Comparison of ENCODE assay signal across 11 cellular contexts in the genomic region with DNA sequence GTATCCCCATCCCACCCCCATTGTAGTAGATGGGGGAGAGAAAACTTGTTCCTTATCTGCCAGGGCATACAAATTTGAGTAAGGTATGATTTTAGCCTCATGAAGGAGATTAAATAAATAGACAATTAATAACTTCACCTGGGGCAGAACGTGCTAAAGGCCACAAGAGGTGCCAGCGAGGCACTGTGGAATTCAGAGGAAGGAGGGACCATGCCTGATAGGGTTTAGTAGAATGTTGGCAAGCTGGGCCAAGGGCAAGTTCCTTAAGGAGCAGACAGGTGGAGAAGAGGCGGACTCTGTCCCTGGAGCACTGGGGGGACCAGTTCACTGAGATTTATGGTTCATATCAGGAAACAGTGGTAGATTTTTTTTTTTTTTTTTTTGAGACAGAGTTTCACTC. TPM values are rescaled to one million over a fixed set of nuclear protein-coding genes. Genes with fewer than 3 reads are reported as not detected.
DNase-seq lines count a peak whose midpoint lies in the region; ATAC-seq and TF ChIP-seq lines count a peak whose summit lies in the region.
"Had no signal": no experiment of that assay in that cellular context is flagged by ENCODE, and none has a peak within 500 bp of the region (broad histone marks: within the 10 kb centered on the region; RNA-seq: fewer than 3 reads in every experiment).

No MANE protein-coding gene starts in this region.

- DNase-seq in Calu3: peak; percentile 17
- peak; percentile 20 for DNase-seq in HEK293T (ENCODE audit: extremely low spot score)
- DNase-seq in kidney epithelial cell (ENCODE audit: low read depth): no peak
- no peak for DNase-seq in NCI-H1436 (lab: John Stamatoyannopoulos, UW)
- no peak for DNase-seq in occipital lobe (lab: John Stamatoyannopoulos, UW)
- no peak for DNase-seq in activated CD4-positive, alpha-beta T cell treated with anti-CD3 and anti-CD28 coated beads, Interleukin-2, amount 50 U/mL, for 1 hour
- DNase-seq: anterior cingulate cortex; stimulated activated naive CD4-positive, alpha-beta T cell treated with Interleukin-2 at 50 U/mL for 16 hours; T-helper 17 cell had no signal

- H3K27ac Mint-ChIP-seq in Calu3 (ENCODE audit: unreplicated experiment): no peak overlapping the region
- H3K27ac Mint-ChIP-seq: T-helper 17 cell had no signal

- H3K4me3 Mint-ChIP-seq in Calu3 (ENCODE audit: low read depth, unreplicated experiment): no peak overlapping the region
- H3K4me3 Mint-ChIP-seq: T-helper 17 cell had no signal

- no peak for ATAC-seq in HG02870 (IDR thresholded peaks at IDR 0.05; ENCODE audit: unreplicated experiment)
- ATAC-seq: T-helper 17 cell had no signal

- H3K4me3 ChIP-seq in kidney epithelial cell (ENCODE audit: low read depth, low read length): no peak overlapping the region

- CTCF ChIA-PET in Calu3 (lab: Charles Lee): interaction anchor here (0.6 to 0.7 kb wide), 2 partner anchors 297 to 300 kb away, joined by 3 to 4 read pairs; a partner anchor contains a TSS
- CTCF ChIA-PET in HEK293T (lab: Yijun Ruan, JAX): no interaction called here

- peaks cover 22% of the 10 kb centered on the region for H3K36me3 Mint-ChIP-seq in Calu3 (ENCODE audit: insufficient read depth, unreplicated experiment)

- no peaks in the 10 kb centered on the region for H3K27me3 ChIP-seq in kidney epithelial cell (ENCODE audit: control insufficient read depth, insufficient read depth, low read length)

- no peaks in the 10 kb centered on the region for H3K9me3 Mint-ChIP-seq in Calu3 (ENCODE audit: low read depth, unreplicated experiment)

- TF ChIP-seq CTCF in Calu3 (IDR thresholded peaks at IDR 0.05; ENCODE audit: unreplicated experiment) (no peak), VCaP (conservative IDR thresholded peaks at IDR 0.05) (peak; percentile 66), kidney epithelial cell (IDR thresholded peaks at IDR 0.05; ENCODE audit: insufficient read depth, low read length, poor library complexity, severe bottlenecking) (peak; percentile 44)

- H3K4me1 Mint-ChIP-seq in Calu3 (ENCODE audit: low read depth, unreplicated experiment): no peaks in the 10 kb centered on the region
- H3K4me1 Mint-ChIP-seq: T-helper 17 cell had no signal

- BruUV-seq in Calu3 (replicated peaks; lab: Mats Ljungman, UMichigan): no TSS peak

- POLR2A ChIA-PET in HEK293T (lab: Yijun Ruan, JAX): no interaction called here

- intact Hi-C loops in Calu3 (cut with micrococcal nuclease; ENCODE audit: unreplicated experiment): no loop called here

- no peaks in the 10 kb centered on the region for H3K36me3 ChIP-seq in kidney epithelial cell (ENCODE audit: control insufficient read depth, insufficient read depth, low read length)

- H3K27ac ChIP-seq in VCaP: no peak overlapping the region

- no peaks in the 10 kb centered on the region for H3K27me3 Mint-ChIP-seq in Calu3 (ENCODE audit: unreplicated experiment)
- H3K27me3 Mint-ChIP-seq: T-helper 17 cell had no signal

TF ChIP-seq in HEK293T, 16 proteins besides CTCF, POLR2A, EP300 and RAD21:
- TF ChIP-seq FOXA1 (IDR thresholded peaks at IDR 0.05) (no peak), ARNT (IDR thresholded peaks at IDR 0.05) (no peak), L3MBTL2 (conservative IDR thresholded peaks at IDR 0.05) (no peak), HDGF (IDR thresholded peaks at IDR 0.05; ENCODE audit: borderline replicate concordance) (no peak), BHLHE40 (IDR thresholded peaks at IDR 0.05; ENCODE audit: borderline replicate concordance) (no peak), FOXM1 (IDR thresholded peaks at IDR 0.05; ENCODE audit: borderline replicate concordance) (no peak), NFRKB (IDR thresholded peaks at IDR 0.05) (no peak), LEF1 (IDR thresholded peaks at IDR 0.05; ENCODE audit: borderline replicate concordance) (no peak), CTBP1 (IDR thresholded peaks at IDR 0.05; ENCODE audit: borderline replicate concordance) (no peak), SUZ12 (IDR thresholded peaks at IDR 0.05) (no peak), FOXK2 (IDR thresholded peaks at IDR 0.05) (no peak), ELF4 (IDR thresholded peaks at IDR 0.05) (no peak), SP1 (IDR thresholded peaks at IDR 0.05) (no peak), ZNF384 (IDR thresholded peaks at IDR 0.05) (no peak), TARDBP (IDR thresholded peaks at IDR 0.05) (no peak)
- TF ChIP-seq, protein P1, sequence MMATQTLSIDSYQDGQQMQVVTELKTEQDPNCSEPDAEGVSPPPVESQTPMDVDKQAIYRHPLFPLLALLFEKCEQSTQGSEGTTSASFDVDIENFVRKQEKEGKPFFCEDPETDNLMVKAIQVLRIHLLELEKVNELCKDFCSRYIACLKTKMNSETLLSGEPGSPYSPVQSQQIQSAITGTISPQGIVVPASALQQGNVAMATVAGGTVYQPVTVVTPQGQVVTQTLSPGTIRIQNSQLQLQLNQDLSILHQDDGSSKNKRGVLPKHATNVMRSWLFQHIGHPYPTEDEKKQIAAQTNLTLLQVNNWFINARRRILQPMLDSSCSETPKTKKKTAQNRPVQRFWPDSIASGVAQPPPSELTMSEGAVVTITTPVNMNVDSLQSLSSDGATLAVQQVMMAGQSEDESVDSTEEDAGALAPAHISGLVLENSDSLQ (IDR thresholded peaks at IDR 0.05): no peak

RNA-seq across cellular contexts. Expression of a gene that starts 22.5 kb away (rescaled TPM):
- total RNA-seq in Calu3 (2022) (50.3 and 51.9 TPM in 2 replicates), kidney epithelial cell (34.0 and 42.5 TPM in 2 replicates), occipital lobe (20.4 TPM)

RNA-seq across cellular contexts. Expression of a gene that starts 41.5 kb away (rescaled TPM):
- total RNA-seq in Calu3 (2022) (not detected in 2 replicates), kidney epithelial cell (0.27 and 2.1 TPM in 2 replicates), occipital lobe (0.62 TPM)
- total RNA-seq: T-helper 17 cell had no signal

Comparison
In these comparisons a context has a peak if more than half of its experiments do, and no peak if none do; other contexts are left out.
1. DNase-seq: peak in Calu3 (single experiment) and HEK293T (single experiment); none in kidney epithelial cell (single experiment), NCI-H1436 (single experiment), occipital lobe (single experiment) and activated CD4-positive, alpha-beta T cell treated with anti-CD3 and anti-CD28 coated beads, Interleukin-2, amount 50 U/mL, for 1 hour (single experiment).